Comparison of ENCODE assay signal across 8 cellular contexts in genomic region chr7:101542527-101543241, GRCh38.
DNase-seq lines count a peak whose midpoint lies in the region; ATAC-seq and TF ChIP-seq lines count a peak whose summit lies in the region.

No MANE protein-coding gene starts in this region.

- no peaks in the 10 kb centered on the region for H3K27me3 Mint-ChIP-seq in chondrocyte (ENCODE audit: low read depth)

- H3K4me1 Mint-ChIP-seq in chondrocyte (ENCODE audit: low read depth): peaks cover 11% of the 10 kb centered on the region

- no peak overlapping the region for H3K27ac Mint-ChIP-seq in chondrocyte (ENCODE audit: unreplicated experiment)

- peaks cover 12% of the 10 kb centered on the region for H3K36me3 Mint-ChIP-seq in chondrocyte (ENCODE audit: low read depth)

- DNase-seq in DMS153 treated with DMSO at 0.1 percent for 48 hours (lab: John Stamatoyannopoulos, UW; ENCODE audit: unreplicated experiment): peak; percentile 57
- DNase-seq in DMS153 (lab: John Stamatoyannopoulos, UW): no peak
- peak; percentile 22 for DNase-seq in NCI-H2107 treated with DMSO at 0.1 percent for 48 hours (lab: John Stamatoyannopoulos, UW; ENCODE audit: unreplicated experiment)
- DNase-seq in activated CD4-positive, alpha-beta T cell treated with anti-CD3 and anti-CD28 coated beads for 48 hours: peak; percentile 83
- DNase-seq in chondrocyte (ENCODE audit: low spot score): peak; percentile 83
- peak; percentile 46 to 71 for DNase-seq in lung microvascular endothelial cell (ENCODE audit: low read depth in 2 of 2)
- DNase-seq in stimulated activated CD8-positive, alpha-beta memory T cell treated with anti-CD3 and anti-CD28 coated beads, Interleukin-15, amount 100 ng/mL, for 4 hours (ENCODE audit: low read depth in 2 of 2): peak; percentile 19 to 48

- H3K9me3 Mint-ChIP-seq in chondrocyte (ENCODE audit: low read depth): no peaks in the 10 kb centered on the region

- H3K4me3 Mint-ChIP-seq in chondrocyte (ENCODE audit: unreplicated experiment): no peak overlapping the region

- TF ChIP-seq CTCF in chondrocyte (IDR thresholded peaks at IDR 0.05): peak; percentile 98

- ATAC-seq in GM18868 (IDR thresholded peaks at IDR 0.05; ENCODE audit: unreplicated experiment): no peak
